Comparison of ENCODE assay signal across 8 cellular contexts in genomic region chr4:101527186-101527585, GRCh38.
A peak's percentile ranks its signal among the peaks of the same experiment; 100 is the strongest.
DNase-seq lines count a peak whose midpoint lies in the region; ATAC-seq and TF ChIP-seq lines count a peak whose summit lies in the region.

No MANE protein-coding gene starts in this region.

- peaks cover 22% of the 10 kb centered on the region for H3K9me3 Mint-ChIP-seq in WTC11

- DNase-seq in activated CD8-positive, alpha-beta memory T cell treated with anti-CD3 and anti-CD28 coated beads for 1 hour (ENCODE audit: extremely low read depth in 1 of 2, low read depth in 1 of 2) = peak; percentile 1 to 15
- peak; percentile 2 to 10 for DNase-seq in stimulated activated CD4-positive, alpha-beta T cell treated with anti-CD3 and anti-CD28 coated beads, Interleukin-15, amount 100 ng/mL, for 1 hour (ENCODE audit: low read depth in 1 of 2, low spot score in 1 of 2)
- DNase-seq in WTC11 (ENCODE audit: low spot score) (no peak), thyroid gland (no peak), sciatic nerve (ENCODE audit: low spot score) (no peak), prostate gland (ENCODE audit: low spot score) (no peak)

- CTCF ChIA-PET in WTC11 (lab: Charles Lee) = no interaction called here

- H3K4me1 ChIP-seq in thyroid gland = no peaks in the 10 kb centered on the region
- H3K4me1 ChIP-seq in prostate gland (replicated peaks) = no peaks in the 10 kb centered on the region

- H3K36me3 Mint-ChIP-seq in WTC11 = peaks cover 4% of the 10 kb centered on the region

- intact Hi-C loops in thyroid gland (cut with DNase I) = no loop called here
- intact Hi-C loops in sciatic nerve (cut with DNase I) = no loop called here
- intact Hi-C loops in prostate gland (cut with DNase I) = no loop called here

- peak; percentile 98 for ATAC-seq in GM18858 (IDR thresholded peaks at IDR 0.05; ENCODE audit: unreplicated experiment)
- peak; percentile 90 for ATAC-seq in HG03064 (IDR thresholded peaks at IDR 0.05; ENCODE audit: low read depth, unreplicated experiment)
- ATAC-seq in WTC11 = no peak
- ATAC-seq in sciatic nerve = no peak

- H3K4me3 Mint-ChIP-seq in WTC11 = no peak overlapping the region

- H3K9me3 ChIP-seq in thyroid gland = no peaks in the 10 kb centered on the region
- H3K9me3 ChIP-seq in prostate gland = no peaks in the 10 kb centered on the region

- TF ChIP-seq CTCF in WTC11 (IDR thresholded peaks at IDR 0.05) (no peak), thyroid gland (IDR thresholded peaks at IDR 0.05) (no peak), prostate gland (IDR thresholded peaks at IDR 0.05) (no peak)

- H3K4me3 ChIP-seq in thyroid gland (replicated peaks in 1 of 3) = no peak overlapping the region
- no peak overlapping the region for H3K4me3 ChIP-seq in prostate gland

- H3K27ac ChIP-seq in thyroid gland (no peak overlapping the region), prostate gland (no peak overlapping the region)

- no peak for TF ChIP-seq POLR2A in thyroid gland (IDR thresholded peaks at IDR 0.05)
- no peak for TF ChIP-seq POLR2A in prostate gland (IDR thresholded peaks at IDR 0.05)

- H3K27me3 Mint-ChIP-seq in WTC11 (ENCODE audit: low read depth) = no peaks in the 10 kb centered on the region

- no peak overlapping the region for H3K27ac Mint-ChIP-seq in WTC11

- no peaks in the 10 kb centered on the region for H3K27me3 ChIP-seq in thyroid gland
- no peaks in the 10 kb centered on the region for H3K27me3 ChIP-seq in prostate gland (replicated peaks; ENCODE audit: insufficient read depth)

- 74 to 80% methylated on average over 2 of the region's 2 CpGs for WGBS in thyroid gland, 2 donors
- WGBS in prostate gland = 84% methylated on average over 2 of the region's 2 CpGs

- POLR2A ChIA-PET in WTC11 (lab: Charles Lee) = no interaction called here

- H3K36me3 ChIP-seq in thyroid gland = no peaks in the 10 kb centered on the region
- no peaks in the 10 kb centered on the region for H3K36me3 ChIP-seq in prostate gland

- H3K4me1 Mint-ChIP-seq in WTC11 = 0 out of 2 replicates have a peak, but pooled peaks cover 2% of the 10 kb centered on the region

TF ChIP-seq in WTC11, 78 proteins besides CTCF, POLR2A, EP300 and RAD21:
- no peak for TF ChIP-seq KAT7 (CRISPR knock-in tag; IDR thresholded peaks at IDR 0.05; ENCODE audit: borderline replicate concordance)
- TF ChIP-seq ZNF396 (CRISPR knock-in tag; IDR thresholded peaks at IDR 0.05; ENCODE audit: borderline replicate concordance) = no peak
- no peak for TF ChIP-seq ELF4 (CRISPR knock-in tag; IDR thresholded peaks at IDR 0.05; ENCODE audit: low read depth)
- TF ChIP-seq SP1 (CRISPR knock-in tag; conservative IDR thresholded peaks at IDR 0.05) = no peak
- no peak for TF ChIP-seq ZBTB21 (CRISPR knock-in tag; IDR thresholded peaks at IDR 0.05; ENCODE audit: borderline replicate concordance)
- TF ChIP-seq, protein P1, sequence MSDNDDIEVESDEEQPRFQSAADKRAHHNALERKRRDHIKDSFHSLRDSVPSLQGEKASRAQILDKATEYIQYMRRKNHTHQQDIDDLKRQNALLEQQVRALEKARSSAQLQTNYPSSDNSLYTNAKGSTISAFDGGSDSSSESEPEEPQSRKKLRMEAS (CRISPR knock-in tag; IDR thresholded peaks at IDR 0.05) = no peak
- TF ChIP-seq MYBL2 (CRISPR knock-in tag; IDR thresholded peaks at IDR 0.05) = no peak
- TF ChIP-seq AFF4 (CRISPR knock-in tag; IDR thresholded peaks at IDR 0.05; ENCODE audit: borderline replicate concordance) = no peak
- TF ChIP-seq OVOL2 (CRISPR knock-in tag; IDR thresholded peaks at IDR 0.05; ENCODE audit: borderline replicate concordance) = no peak
- no peak for TF ChIP-seq ZNF263 (CRISPR knock-in tag; IDR thresholded peaks at IDR 0.05; ENCODE audit: low read depth)
- TF ChIP-seq ZNF423 (CRISPR knock-in tag; IDR thresholded peaks at IDR 0.05) = no peak
- no peak for TF ChIP-seq NFE2L1 (CRISPR knock-in tag; IDR thresholded peaks at IDR 0.05)
- TF ChIP-seq, protein P2, sequence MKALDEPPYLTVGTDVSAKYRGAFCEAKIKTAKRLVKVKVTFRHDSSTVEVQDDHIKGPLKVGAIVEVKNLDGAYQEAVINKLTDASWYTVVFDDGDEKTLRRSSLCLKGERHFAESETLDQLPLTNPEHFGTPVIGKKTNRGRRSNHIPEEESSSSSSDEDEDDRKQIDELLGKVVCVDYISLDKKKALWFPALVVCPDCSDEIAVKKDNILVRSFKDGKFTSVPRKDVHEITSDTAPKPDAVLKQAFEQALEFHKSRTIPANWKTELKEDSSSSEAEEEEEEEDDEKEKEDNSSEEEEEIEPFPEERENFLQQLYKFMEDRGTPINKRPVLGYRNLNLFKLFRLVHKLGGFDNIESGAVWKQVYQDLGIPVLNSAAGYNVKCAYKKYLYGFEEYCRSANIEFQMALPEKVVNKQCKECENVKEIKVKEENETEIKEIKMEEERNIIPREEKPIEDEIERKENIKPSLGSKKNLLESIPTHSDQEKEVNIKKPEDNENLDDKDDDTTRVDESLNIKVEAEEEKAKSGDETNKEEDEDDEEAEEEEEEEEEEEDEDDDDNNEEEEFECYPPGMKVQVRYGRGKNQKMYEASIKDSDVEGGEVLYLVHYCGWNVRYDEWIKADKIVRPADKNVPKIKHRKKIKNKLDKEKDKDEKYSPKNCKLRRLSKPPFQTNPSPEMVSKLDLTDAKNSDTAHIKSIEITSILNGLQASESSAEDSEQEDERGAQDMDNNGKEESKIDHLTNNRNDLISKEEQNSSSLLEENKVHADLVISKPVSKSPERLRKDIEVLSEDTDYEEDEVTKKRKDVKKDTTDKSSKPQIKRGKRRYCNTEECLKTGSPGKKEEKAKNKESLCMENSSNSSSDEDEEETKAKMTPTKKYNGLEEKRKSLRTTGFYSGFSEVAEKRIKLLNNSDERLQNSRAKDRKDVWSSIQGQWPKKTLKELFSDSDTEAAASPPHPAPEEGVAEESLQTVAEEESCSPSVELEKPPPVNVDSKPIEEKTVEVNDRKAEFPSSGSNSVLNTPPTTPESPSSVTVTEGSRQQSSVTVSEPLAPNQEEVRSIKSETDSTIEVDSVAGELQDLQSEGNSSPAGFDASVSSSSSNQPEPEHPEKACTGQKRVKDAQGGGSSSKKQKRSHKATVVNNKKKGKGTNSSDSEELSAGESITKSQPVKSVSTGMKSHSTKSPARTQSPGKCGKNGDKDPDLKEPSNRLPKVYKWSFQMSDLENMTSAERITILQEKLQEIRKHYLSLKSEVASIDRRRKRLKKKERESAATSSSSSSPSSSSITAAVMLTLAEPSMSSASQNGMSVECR (CRISPR knock-in tag; IDR thresholded peaks at IDR 0.05; ENCODE audit: borderline replicate concordance) = no peak
- no peak for TF ChIP-seq ZNF121 (CRISPR knock-in tag; IDR thresholded peaks at IDR 0.05)

Comparison
In these comparisons a context has a peak if more than half of its experiments do, and no peak if none do; other contexts are left out.
1. ATAC-seq: peak in GM18858 (single experiment) and HG03064 (single experiment); none in WTC11 (single experiment) and sciatic nerve (single experiment).
2. DNase-seq: peak in activated CD8-positive, alpha-beta memory T cell treated with anti-CD3 and anti-CD28 coated beads for 1 hour (2 of 2) and stimulated activated CD4-positive, alpha-beta T cell treated with anti-CD3 and anti-CD28 coated beads, Interleukin-15, amount 100 ng/mL, for 1 hour (2 of 2); none in WTC11 (single experiment), thyroid gland (0 of 2), sciatic nerve (single experiment) and prostate gland (single experiment).